21 cellular contexts compared by ENCODE assay signal in the genomic region with DNA sequence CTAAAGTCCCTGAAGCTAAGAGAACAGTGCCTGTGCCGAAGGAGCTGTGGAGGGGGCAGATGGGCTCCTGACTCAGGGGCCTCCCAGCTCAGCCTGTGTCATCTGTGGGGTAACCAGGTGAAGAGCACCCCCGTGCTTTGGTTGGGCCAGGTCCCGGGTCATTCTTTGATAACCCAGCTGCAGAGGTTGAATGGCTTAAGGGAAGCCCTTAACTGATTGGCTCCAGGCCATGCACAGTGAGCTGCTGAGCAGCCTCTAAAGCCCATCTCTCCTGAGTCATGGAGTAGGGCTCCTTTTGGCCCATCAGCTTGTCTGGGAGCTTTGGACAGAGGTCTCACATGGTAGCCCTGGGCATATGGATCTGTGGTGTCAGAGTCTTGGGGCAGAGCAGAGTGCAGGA. TPM values are rescaled to one million over a fixed set of nuclear protein-coding genes. Genes with fewer than 3 reads are reported as not detected.
DNase-seq lines count a peak whose midpoint lies in the region; ATAC-seq and TF ChIP-seq lines count a peak whose summit lies in the region.
"Had no signal": no experiment of that assay in that cellular context is flagged by ENCODE, and none has a peak within 500 bp of the region (broad histone marks: within the 10 kb centered on the region; RNA-seq: fewer than 3 reads in every experiment).

No MANE protein-coding gene starts in this region.

- H3K27ac ChIP-seq in GM23248: no peak overlapping the region
- H3K27ac ChIP-seq in SK-N-SH (ENCODE audit: low read depth in 2 of 2, low read length in 1 of 2): no peak overlapping the region
- H3K27ac ChIP-seq: dorsolateral prefrontal cortex, prostate gland, transverse colon had no signal

- no peak for TF ChIP-seq POLR2A in erythroblast (IDR thresholded peaks at IDR 0.05; ENCODE audit: low read length)

- peaks cover 2% of the 10 kb centered on the region for H3K27me3 Mint-ChIP-seq in activated T-cell treated with anti-CD3 and anti-CD28 coated beads, Interleukin-2, amount 50 U/mL, for 4 hours (ENCODE audit: low read depth)
- H3K27me3 Mint-ChIP-seq: brain had no signal

- in situ Hi-C loops in GM23248 (cut with MboI): no loop called here
- in situ Hi-C loops in KBM-7 (cut with MboI; ENCODE audit: low pct_unique_long_range_greater_than_20kb, low sequenced_read_pairs): no loop called here

- H3F3A ChIP-seq in GM23248 (ENCODE audit: insufficient read depth) (no peaks in the 10 kb centered on the region), SK-N-SH (replicated peaks; ENCODE audit: insufficient read depth) (peaks cover 5% of the 10 kb centered on the region)

- no peak for TF ChIP-seq CTCF in SK-N-SH (IDR thresholded peaks at IDR 0.05)

- H3K9me3 Mint-ChIP-seq in activated T-cell treated with anti-CD3 and anti-CD28 coated beads, Interleukin-2, amount 50 U/mL, for 4 hours: peaks cover 4% of the 10 kb centered on the region
- H3K9me3 Mint-ChIP-seq: CD14-positive monocyte had no signal

- ATAC-seq in activated T-cell treated with anti-CD3 and anti-CD28 coated beads, Interleukin-2, amount 50 U/mL, for 4 hours: no peak
- ATAC-seq: HCT116; naive thymus-derived CD4-positive, alpha-beta T cell had no signal

- no peak for TF ChIP-seq EP300 in SK-N-SH (IDR thresholded peaks at IDR 0.05; ENCODE audit: borderline replicate concordance in 1 of 2, low read depth in 1 of 2, low read length in 1 of 2)

- H3K36me3 Mint-ChIP-seq in activated T-cell treated with anti-CD3 and anti-CD28 coated beads, Interleukin-2, amount 50 U/mL, for 4 hours (ENCODE audit: insufficient read depth): no peaks in the 10 kb centered on the region
- H3K36me3 Mint-ChIP-seq: CD14-positive monocyte; immature natural killer cell; naive thymus-derived CD4-positive, alpha-beta T cell had no signal

- H3K36me3 ChIP-seq in GM23248 (ENCODE audit: low read depth): no peaks in the 10 kb centered on the region
- H3K36me3 ChIP-seq in SK-N-SH (replicated peaks in 1 of 2; ENCODE audit: control insufficient read depth in 1 of 2, insufficient read depth in 2 of 2, low read length in 1 of 2): peaks cover 0 to 5% of the 10 kb centered on the region in 2 experiments
- H3K36me3 ChIP-seq: prostate gland, transverse colon had no signal

- H3K4me3 Mint-ChIP-seq in activated T-cell treated with anti-CD3 and anti-CD28 coated beads, Interleukin-2, amount 50 U/mL, for 4 hours: no peak overlapping the region
- H3K4me3 Mint-ChIP-seq: brain; CD14-positive monocyte; immature natural killer cell; naive thymus-derived CD4-positive, alpha-beta T cell had no signal

- 96 to 100% methylated on average over 3 of the region's 3 CpGs for WGBS in GM23248 (ENCODE audit: low coverage in 1 of 2, low lambda C conversion rate in 2 of 2, missing lambda C conversion rate in 2 of 2), 2 experiments
- 79% methylated on average over 1 of the region's 3 CpGs for WGBS in SK-N-SH (ENCODE audit: low lambda C conversion rate)

- H3K27me3 ChIP-seq in GM23248 (replicated peaks; ENCODE audit: insufficient read depth): no peaks in the 10 kb centered on the region
- no peaks in the 10 kb centered on the region for H3K27me3 ChIP-seq in SK-N-SH (ENCODE audit: insufficient read depth)
- H3K27me3 ChIP-seq: dorsolateral prefrontal cortex, transverse colon had no signal

- TF ChIP-seq RAD21 in SK-N-SH (IDR thresholded peaks at IDR 0.05; ENCODE audit: low read length): no peak

- H3K9me2 ChIP-seq in GM23248 (ENCODE audit: insufficient read depth) (no peaks in the 10 kb centered on the region), SK-N-SH (no peaks in the 10 kb centered on the region)

- H4K20me1 ChIP-seq in GM23248 (ENCODE audit: insufficient read depth): no peaks in the 10 kb centered on the region
- H4K20me1 ChIP-seq in SK-N-SH (ENCODE audit: insufficient read depth): 0 out of 2 replicates have a peak, but pooled peaks cover 4% of the 10 kb centered on the region

- no peaks in the 10 kb centered on the region for H3K4me1 ChIP-seq in GM23248 (ENCODE audit: insufficient read depth)
- H3K4me1 ChIP-seq in SK-N-SH (ENCODE audit: control insufficient read depth in 1 of 2, insufficient read depth in 2 of 2, low read depth in 1 of 2, low read length in 1 of 2): peaks cover 18 to 54% of the 10 kb centered on the region in 2 experiments; a peak in 2 of 4 replicates
- H3K4me1 ChIP-seq: prostate gland had no signal

- CTCF ChIA-PET in SK-N-SH (lab: Yijun Ruan, JAX): interaction anchor here (0.8 to 1.4 kb wide), 5 partner anchors 9 to 106 kb away, joined by 3 to 5 read pairs (median 3); no protein-coding TSS in a partner anchor

- peak; percentile 60 for DNase-seq in GM23248
- no peak for DNase-seq in SK-N-SH
- peak; percentile 33 to 48 for DNase-seq in erythroblast (lab: John Stamatoyannopoulos, UW)
- peak; percentile 15 for DNase-seq in pulmonary artery endothelial cell (ENCODE audit: low read depth, low spot score)
- DNase-seq in activated CD4-positive, alpha-beta T cell treated with anti-CD3 and anti-CD28 coated beads for 1 hour: no peak
- no peak for DNase-seq in KBM-7
- no peak for DNase-seq in activated T-cell treated with anti-CD3 and anti-CD28 coated beads, Interleukin-2, amount 50 U/mL, for 4 hours
- DNase-seq: activated naive CD4-positive, alpha-beta T cell; DMS79 treated with DMSO at 0.1 percent for 48 hours; dorsolateral prefrontal cortex; immature natural killer cell; mammary epithelial cell; naive thymus-derived CD4-positive, alpha-beta T cell; NCI-H146; NCI-H2227 treated with DMSO at 0.1 percent for 48 hours; T-helper 2 cell; transverse colon had no signal

- POLR2A ChIA-PET in SK-N-SH (lab: Yijun Ruan, JAX): no interaction called here

- H3K9me3 ChIP-seq in GM23248 (ENCODE audit: low read depth) (no peaks in the 10 kb centered on the region), SK-N-SH (no peaks in the 10 kb centered on the region; the same call in 1 of the 2 replicates)
- H3K9me3 ChIP-seq: prostate gland, transverse colon had no signal

- H3K4me2 ChIP-seq in GM23248 (ENCODE audit: unreplicated experiment) (no peak overlapping the region), SK-N-SH (peak overlapping the region; percentile 35; the same call in 1 of the 2 replicates)

- H3K4me3 ChIP-seq in GM23248 (no peak overlapping the region), SK-N-SH (ENCODE audit: low read depth in 2 of 2, low read length in 1 of 2) (no peak overlapping the region)
- H3K4me3 ChIP-seq: dorsolateral prefrontal cortex, prostate gland, transverse colon had no signal

- H2AFZ ChIP-seq in GM23248 (no peak overlapping the region), SK-N-SH (ENCODE audit: low read depth) (no peak overlapping the region)

- H3K4me1 Mint-ChIP-seq in activated T-cell treated with anti-CD3 and anti-CD28 coated beads, Interleukin-2, amount 50 U/mL, for 4 hours (ENCODE audit: low read depth): no peaks in the 10 kb centered on the region
- H3K4me1 Mint-ChIP-seq: CD14-positive monocyte; immature natural killer cell; naive thymus-derived CD4-positive, alpha-beta T cell had no signal

- H3K79me2 ChIP-seq in GM23248 (ENCODE audit: insufficient read depth) (no peaks in the 10 kb centered on the region), SK-N-SH (ENCODE audit: insufficient read depth) (no peaks in the 10 kb centered on the region)

- H3K9ac ChIP-seq in GM23248 (no peak overlapping the region), SK-N-SH (no peak overlapping the region)

TF ChIP-seq in SK-N-SH, 30 proteins besides CTCF, POLR2A, EP300 and RAD21 (continues in another document):
- peak; percentile 54; the same call in 1 of the 2 replicates for TF ChIP-seq RXRA (IDR thresholded peaks at IDR 0.05; ENCODE audit: borderline replicate concordance, low read depth)
- TF ChIP-seq NRF1 (IDR thresholded peaks at IDR 0.05; ENCODE audit: low read depth, low read length): no peak
- TF ChIP-seq, protein P1, sequence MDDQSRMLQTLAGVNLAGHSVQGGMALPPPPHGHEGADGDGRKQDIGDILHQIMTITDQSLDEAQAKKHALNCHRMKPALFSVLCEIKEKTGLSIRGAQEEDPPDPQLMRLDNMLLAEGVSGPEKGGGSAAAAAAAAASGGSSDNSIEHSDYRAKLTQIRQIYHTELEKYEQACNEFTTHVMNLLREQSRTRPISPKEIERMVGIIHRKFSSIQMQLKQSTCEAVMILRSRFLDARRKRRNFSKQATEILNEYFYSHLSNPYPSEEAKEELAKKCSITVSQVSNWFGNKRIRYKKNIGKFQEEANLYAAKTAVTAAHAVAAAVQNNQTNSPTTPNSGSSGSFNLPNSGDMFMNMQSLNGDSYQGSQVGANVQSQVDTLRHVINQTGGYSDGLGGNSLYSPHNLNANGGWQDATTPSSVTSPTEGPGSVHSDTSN (IDR thresholded peaks at IDR 0.05): no peak
- no peak for TF ChIP-seq EZH2phosphoT487 (IDR thresholded peaks at IDR 0.05; ENCODE audit: borderline replicate concordance, low read depth)
- TF ChIP-seq, protein P2, sequence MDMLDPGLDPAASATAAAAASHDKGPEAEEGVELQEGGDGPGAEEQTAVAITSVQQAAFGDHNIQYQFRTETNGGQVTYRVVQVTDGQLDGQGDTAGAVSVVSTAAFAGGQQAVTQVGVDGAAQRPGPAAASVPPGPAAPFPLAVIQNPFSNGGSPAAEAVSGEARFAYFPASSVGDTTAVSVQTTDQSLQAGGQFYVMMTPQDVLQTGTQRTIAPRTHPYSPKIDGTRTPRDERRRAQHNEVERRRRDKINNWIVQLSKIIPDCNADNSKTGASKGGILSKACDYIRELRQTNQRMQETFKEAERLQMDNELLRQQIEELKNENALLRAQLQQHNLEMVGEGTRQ (IDR thresholded peaks at IDR 0.05; ENCODE audit: borderline replicate concordance, low read depth, low read length): no peak
- TF ChIP-seq YY1 (IDR thresholded peaks at IDR 0.05; ENCODE audit: low read depth): no peak
- TF ChIP-seq SIN3A (IDR thresholded peaks at IDR 0.05; ENCODE audit: borderline replicate concordance, low read depth, low read length): no peak
- peak; percentile 94 for TF ChIP-seq NFIC (IDR thresholded peaks at IDR 0.05; ENCODE audit: borderline replicate concordance)
- no peak for TF ChIP-seq RCOR1 (IDR thresholded peaks at IDR 0.05; ENCODE audit: low read length)
- TF ChIP-seq FOXJ3 (CRISPR knock-in tag; IDR thresholded peaks at IDR 0.05): no peak
- TF ChIP-seq JUND (IDR thresholded peaks at IDR 0.05): no peak

RNA-seq across cellular contexts. Expression of a gene that starts 28.7 kb away (rescaled TPM):
- 2.3 and 3.9 TPM in 2 replicates for total RNA-seq in GM23248 (2014; rRNA removed; shearing (Covaris generic))
- polyA plus RNA-seq in GM23248 (2016; fragmentation: Nextera tagmentation; extraction: Ambion mirVana): 1.0 and 1.6 TPM in 2 replicates
- polyA plus RNA-seq in SK-N-SH (2012; rRNA removed): 6.8 and 8.7 TPM in 2 replicates
- polyA plus RNA-seq in SK-N-SH (2012; cell fraction: cytosol; rRNA removed): 2.6 and 3.0 TPM in 2 replicates
- 55.3 and 131 TPM in 2 replicates for polyA plus RNA-seq in SK-N-SH (2012; cell fraction: nucleus; rRNA removed)
- total RNA-seq in pulmonary artery endothelial cell: 4.4 and 8.2 TPM in 2 replicates
- total RNA-seq in activated T-cell treated with anti-CD3 and anti-CD28 coated beads, Interleukin-2, amount 50 U/mL, for 4 hours: 1 to 10 TPM; 1.4 to 2.8 (median 1.7) TPM
- polyA plus RNA-seq: CD14-positive monocyte; immature natural killer cell; naive thymus-derived CD4-positive, alpha-beta T cell had no signal

Comparison
In these comparisons a context has a peak if more than half of its experiments do, and no peak if none do; other contexts are left out.
1. DNase-seq: peak in GM23248 (single experiment), erythroblast (2 of 2) and pulmonary artery endothelial cell (single experiment); none in SK-N-SH (single experiment), activated CD4-positive, alpha-beta T cell treated with anti-CD3 and anti-CD28 coated beads for 1 hour (single experiment), KBM-7 (single experiment) and activated T-cell treated with anti-CD3 and anti-CD28 coated beads, Interleukin-2, amount 50 U/mL, for 4 hours (single experiment).